ENCODE assay signal across 16 cellular contexts in the genomic region with DNA sequence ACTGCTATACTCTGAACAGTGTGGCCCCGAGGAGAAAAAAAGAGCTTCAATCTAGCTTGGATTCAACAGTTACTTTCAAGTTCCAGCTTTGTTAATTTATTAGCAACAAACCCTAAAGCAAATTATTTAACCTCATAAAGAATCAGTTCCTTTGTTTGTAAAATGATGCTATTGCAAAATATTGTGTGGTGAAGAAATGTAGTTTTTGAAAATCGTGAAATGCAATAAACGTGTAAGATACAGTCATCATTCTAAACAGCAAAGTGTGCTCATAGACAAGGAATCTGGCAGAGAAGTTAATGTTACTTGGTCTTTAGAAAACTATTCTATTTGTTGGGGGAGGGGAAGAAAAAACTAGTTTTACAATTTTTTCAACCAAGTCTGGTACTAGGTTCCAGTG.
A peak's percentile ranks its signal among the peaks of the same experiment; 100 is the strongest.
DNase-seq lines count a peak whose midpoint lies in the region; ATAC-seq and TF ChIP-seq lines count a peak whose summit lies in the region.
"Had no signal": no experiment of that assay in that cellular context is flagged by ENCODE, and none has a peak within 500 bp of the region (broad histone marks: within the 10 kb centered on the region; RNA-seq: fewer than 3 reads in every experiment).

No MANE protein-coding gene starts in this region.

- no peaks in the 10 kb centered on the region for H3K9me3 ChIP-seq in IMR-90 (ENCODE audit: control insufficient read depth, insufficient read depth, low read length)
- H3K9me3 ChIP-seq: BE2C, SJSA1 had no signal

- TF ChIP-seq RAD21 in IMR-90 (IDR thresholded peaks at IDR 0.05; ENCODE audit: low read length): no peak

- TF ChIP-seq CTCF in BJ (IDR thresholded peaks at IDR 0.05; ENCODE audit: insufficient read depth, low read depth, low read length) (no peak), IMR-90 (conservative IDR thresholded peaks at IDR 0.05; ENCODE audit: low read depth, low read length) (no peak), cardiac fibroblast (IDR thresholded peaks at IDR 0.05; ENCODE audit: low read depth, low read length) (no peak), foreskin keratinocyte (conservative IDR thresholded peaks at IDR 0.05) (no peak)

- no peak overlapping the region for H3K14ac ChIP-seq in IMR-90 (replicated peaks; ENCODE audit: low read depth, low read length)

- no peak overlapping the region for H2AK5ac ChIP-seq in IMR-90 (ENCODE audit: low read depth, low read length)

- H3K56ac ChIP-seq in IMR-90 (ENCODE audit: extremely low read depth, insufficient read depth, low read length): no peak overlapping the region

- H4K5ac ChIP-seq in IMR-90 (ENCODE audit: low read depth, low read length): no peak overlapping the region

- H3K36me3 ChIP-seq in BJ (ENCODE audit: control insufficient read depth, insufficient read depth, low read length) (no peaks in the 10 kb centered on the region), IMR-90 (ENCODE audit: control insufficient read depth, insufficient read depth, low read length) (no peaks in the 10 kb centered on the region)
- H3K36me3 ChIP-seq: BE2C, SJSA1 had no signal

- BruUV-seq in IMR-90 (replicated peaks; lab: Mats Ljungman, UMichigan): no TSS peak

- H2AK9ac ChIP-seq in IMR-90 (replicated peaks; ENCODE audit: low read depth, low read length, poor library complexity): no peak overlapping the region

- no peaks in the 10 kb centered on the region for H3K79me1 ChIP-seq in IMR-90 (ENCODE audit: low read depth in 1 of 2, low read length in 2 of 2)

- CTCF ChIA-PET in BJ (lab: Yijun Ruan, JAX): interaction anchor here (1.4 kb wide), 1 partner anchor 22 kb away, joined by 3 read pairs; no protein-coding TSS in a partner anchor
- CTCF ChIA-PET in IMR-90 (lab: Yijun Ruan, JAX): no interaction called here

- H2BK20ac ChIP-seq in IMR-90 (ENCODE audit: low read depth, low read length): no peak overlapping the region

- H3K27ac ChIP-seq in IMR-90 (ENCODE audit: insufficient read depth, low read length) (no peak overlapping the region), foreskin keratinocyte (no peak overlapping the region)
- H3K27ac ChIP-seq: SJSA1 had no signal

- no peak overlapping the region for H4K91ac ChIP-seq in IMR-90 (ENCODE audit: insufficient read depth, low read depth, low read length)

- H3K4me3 ChIP-seq in BJ (ENCODE audit: low read depth, low read length): no peak overlapping the region
- H3K4me3 ChIP-seq in IMR-90 (ENCODE audit: insufficient read depth, low read depth, low read length): no peak overlapping the region
- H3K4me3 ChIP-seq in cardiac fibroblast (replicated peaks in 1 of 2; ENCODE audit: low read depth in 2 of 2, low read length in 2 of 2): no peak overlapping the region
- H3K4me3 ChIP-seq: SJSA1 had no signal

- H3K4me1 ChIP-seq in IMR-90 (ENCODE audit: control insufficient read depth, insufficient read depth, low read length): no peaks in the 10 kb centered on the region
- no peaks in the 10 kb centered on the region for H3K4me1 ChIP-seq in foreskin keratinocyte
- H3K4me1 ChIP-seq: BE2C, SJSA1 had no signal

- dilution Hi-C loops in IMR-90 (cut with HindIII; ENCODE audit: low sequenced_read_pairs, unreplicated experiment): no loop called here

- H3K4ac ChIP-seq in IMR-90 (ENCODE audit: low read depth, low read length): no peak overlapping the region

- no peaks in the 10 kb centered on the region for H4K20me1 ChIP-seq in IMR-90 (ENCODE audit: insufficient read depth, low read length)

- intact Hi-C loops in IMR-90 (cut with micrococcal nuclease): no loop called here

- no peak overlapping the region for H3K23ac ChIP-seq in IMR-90 (ENCODE audit: low read depth, low read length)

- H3K9me1 ChIP-seq in IMR-90 (ENCODE audit: insufficient read depth, low read length): no peaks in the 10 kb centered on the region

- POLR2A ChIA-PET in BJ (lab: Charles Lee) (no interaction called here), IMR-90 (lab: Charles Lee; ENCODE audit: unreplicated experiment) (no interaction called here)

- no peaks in the 10 kb centered on the region for H3K27me3 ChIP-seq in BJ (ENCODE audit: control insufficient read depth, insufficient read depth, low read length)
- no peaks in the 10 kb centered on the region for H3K27me3 ChIP-seq in IMR-90 (ENCODE audit: control insufficient read depth, insufficient read depth, low read length)
- no peaks in the 10 kb centered on the region for H3K27me3 ChIP-seq in foreskin keratinocyte
- H3K27me3 ChIP-seq: BE2C, SJSA1 had no signal

- in situ Hi-C loops in IMR-90 (cut with MboI; ENCODE audit: low sequenced_read_pairs): no loop called here

- no peak overlapping the region for H4K8ac ChIP-seq in IMR-90 (ENCODE audit: low read depth in 2 of 2, low read length in 2 of 2)

- H2AFZ ChIP-seq in IMR-90 (replicated peaks; ENCODE audit: low read length, poor library complexity): no peak overlapping the region

- no peak overlapping the region for H2BK120ac ChIP-seq in IMR-90 (ENCODE audit: low read depth, low read length)

- no peak overlapping the region for H2BK15ac ChIP-seq in IMR-90 (ENCODE audit: low read depth, low read length)

- peak overlapping the region; percentile 81; the same call in 1 of the 2 replicates for H3K18ac ChIP-seq in IMR-90 (ENCODE audit: low read depth, low read length)

- no CpG with 5 or more reads among the region's 3 CpGs for WGBS in IMR-90 (ENCODE audit: extremely low coverage in 2 of 2, insufficient read length in 1 of 2), 2 experiments

- no peak for ATAC-seq in IMR-90 (ENCODE audit: low read depth)
- ATAC-seq in foreskin keratinocyte: no peak
- no peak for ATAC-seq in HG02885 (IDR thresholded peaks at IDR 0.05; ENCODE audit: poor library complexity, unreplicated experiment)

- no peak overlapping the region for H3K4me2 ChIP-seq in IMR-90 (ENCODE audit: low read depth, low read length)

- H2BK5ac ChIP-seq in IMR-90 (ENCODE audit: low read depth, low read length, poor library complexity, severe bottlenecking): peak overlapping the region; percentile 26

- TF ChIP-seq POLR2A in IMR-90 (IDR thresholded peaks at IDR 0.05; ENCODE audit: low read depth, low read length): no peak

- H3K9ac ChIP-seq in IMR-90 (ENCODE audit: low read depth, low read length): no peak overlapping the region; the same call in 1 of the 2 replicates

- DNase-seq in BJ (ENCODE audit: low read depth) (peak; percentile 57), IMR-90 (peak; percentile 30), cardiac fibroblast (ENCODE audit: low read depth in 2 of 2) (peak; percentile 52 to 72), foreskin keratinocyte (peak; percentile 9 to 35), NCI-H187 (lab: John Stamatoyannopoulos, UW) (no peak), hypothalamus (lab: John Stamatoyannopoulos, UW) (no peak), C1 segment of cervical spinal cord (lab: John Stamatoyannopoulos, UW) (no peak)
- DNase-seq: BE2C; CD8-positive, alpha-beta memory T cell; H7; NCI-H1092; NCI-H2107; NCI-H226; NCI-H526 treated with DMSO at 0.1 percent for 48 hours had no signal

TF ChIP-seq in IMR-90, 13 proteins besides CTCF, POLR2A, EP300 and RAD21:
- TF ChIP-seq CEBPB (IDR thresholded peaks at IDR 0.05; ENCODE audit: low read depth, low read length): peak; percentile 31; the same call in 1 of the 2 replicates
- TF ChIP-seq MXI1 (IDR thresholded peaks at IDR 0.05; ENCODE audit: borderline replicate concordance, low read depth, low read length): no peak
TF ChIP-seq in IMR-90: peak in this region for 1.

Comparison
In these comparisons a context has a peak if more than half of its experiments do, and no peak if none do; other contexts are left out.
1. DNase-seq: peak in BJ (single experiment), IMR-90 (single experiment), cardiac fibroblast (2 of 2) and foreskin keratinocyte (2 of 2); none in NCI-H187 (0 of 2), hypothalamus (0 of 51) and C1 segment of cervical spinal cord (0 of 14).